8 cellular contexts compared by ENCODE assay signal in genomic region chr15:67098768-67099282, GRCh38. TPM values are rescaled to one million over a fixed set of nuclear protein-coding genes. Genes with fewer than 3 reads are reported as not detected.
DNase-seq lines count a peak whose midpoint lies in the region; ATAC-seq, FAIRE-seq and TF ChIP-seq lines count a peak whose summit lies in the region.

No MANE protein-coding gene starts in this region.

- TF ChIP-seq EP300 in A549 (IDR thresholded peaks at IDR 0.05): no peak

- TF ChIP-seq POLR2A in A549 (IDR thresholded peaks at IDR 0.05; ENCODE audit: low read length): no peak

- H4K20me1 ChIP-seq in mammary epithelial cell (ENCODE audit: insufficient read depth, low read length): no peaks in the 10 kb centered on the region

- dilution Hi-C loops in mammary epithelial cell (cut with HindIII; ENCODE audit: low sequenced_read_pairs): loop anchor here (5.0 kb wide), 2 partner anchors 77 to 83 kb away; no protein-coding TSS in a partner anchor

- no peak for FAIRE-seq in A549 (lab: Jason Lieb, UNC)

- H3K36me3 ChIP-seq in KOPT-K1 (ENCODE audit: insufficient read depth, low read length): no peaks in the 10 kb centered on the region
- peaks cover 17% of the 10 kb centered on the region for H3K36me3 ChIP-seq in mammary epithelial cell (ENCODE audit: insufficient read depth, low read length)
- peaks cover 6% of the 10 kb centered on the region for H3K36me3 ChIP-seq in muscle layer of colon (ENCODE audit: insufficient read depth, low read length)

- peak overlapping the region; percentile 2 for H3K9ac ChIP-seq in mammary epithelial cell (ENCODE audit: insufficient read depth, low read length)
- peak overlapping the region; percentile 14 for H3K9ac ChIP-seq in muscle layer of colon (ENCODE audit: low read length)

- no peak for DNase-seq in A549 (ENCODE audit: low read depth in 1 of 2, low spot score in 1 of 2)
- DNase-seq in mammary epithelial cell: no peak
- DNase-seq in MV-4-11 (lab: John Stamatoyannopoulos, UW): no peak
- DNase-seq in NCI-H1417 (lab: John Stamatoyannopoulos, UW): no peak
- no peak for DNase-seq in iPS-NIHi7 (ENCODE audit: extremely low spot score)

- H3K4me2 ChIP-seq in A549 (peak overlapping the region; percentile 51), mammary epithelial cell (ENCODE audit: insufficient read depth, low read depth, low read length) (peak overlapping the region; percentile 13)

- no peaks in the 10 kb centered on the region for H3K9me3 ChIP-seq in A549
- no peaks in the 10 kb centered on the region for H3K9me3 ChIP-seq in KOPT-K1 (ENCODE audit: insufficient read depth, low read length, poor library complexity, severe bottlenecking)
- H3K9me3 ChIP-seq in mammary epithelial cell (replicated peaks; ENCODE audit: insufficient read depth, low read length): no peaks in the 10 kb centered on the region
- no peaks in the 10 kb centered on the region for H3K9me3 ChIP-seq in muscle layer of colon (ENCODE audit: low read length)

- TF ChIP-seq CTCF in A549 (IDR thresholded peaks at IDR 0.05): no peak
- TF ChIP-seq CTCF in mammary epithelial cell (conservative IDR thresholded peaks at IDR 0.05 in 1 of 2, IDR thresholded peaks at IDR 0.05 in 1 of 2; ENCODE audit: extremely low read depth in 1 of 2, insufficient read depth in 1 of 2, low read depth in 1 of 2, low read length in 2 of 2): no peak

- H3K4me3 ChIP-seq in A549 (no peak overlapping the region), mammary epithelial cell (replicated peaks in 1 of 3; ENCODE audit: insufficient read depth in 1 of 3, low read depth in 2 of 3, low read length in 3 of 3) (no peak overlapping the region), muscle layer of colon (ENCODE audit: low read depth in 1 of 2, low read length in 2 of 2) (no peak overlapping the region)

- H3K4me1 ChIP-seq in A549 (peaks cover 99% of the 10 kb centered on the region), mammary epithelial cell (ENCODE audit: insufficient read depth, low read length) (peaks cover 44% of the 10 kb centered on the region), muscle layer of colon (ENCODE audit: insufficient read depth, low read length) (peaks cover 45% of the 10 kb centered on the region)

- 80% methylated on average over 8 of the region's 8 CpGs for WGBS in A549 (ENCODE audit: missing lambda C conversion rate)
- 88% methylated on average over 5 of the region's 8 CpGs for WGBS in mammary epithelial cell (ENCODE audit: low coverage, missing lambda C conversion rate)

- CTCF ChIA-PET in A549 (lab: Yijun Ruan, JAX) (interaction anchor here (0.8 kb wide), 1 partner anchor 18 kb away, joined by 3 read pairs; no protein-coding TSS in a partner anchor), mammary epithelial cell (lab: Charles Lee; ENCODE audit: low non-redundant PET) (no interaction called here)

- H3K27ac ChIP-seq in A549 (peak overlapping the region; percentile 64 to 84), KOPT-K1 (ENCODE audit: low read depth, low read length, poor library complexity, severe bottlenecking) (peak overlapping the region; percentile 79), mammary epithelial cell (ENCODE audit: insufficient read depth, low read depth, low read length) (peak overlapping the region; percentile 43), muscle layer of colon (ENCODE audit: low read depth, low read length) (peak overlapping the region; percentile 12)

- POLR2A ChIA-PET in A549 (lab: Yijun Ruan, JAX): no interaction called here

- BruUV-seq in mammary epithelial cell (replicated peaks; lab: Mats Ljungman, UMichigan): no TSS peak

- no peak overlapping the region for H2AFZ ChIP-seq in mammary epithelial cell (ENCODE audit: low read depth, low read length)

- peaks cover 94% of the 10 kb centered on the region for H3K79me2 ChIP-seq in mammary epithelial cell (ENCODE audit: insufficient read depth, low read length)

- in situ Hi-C loops in mammary epithelial cell (cut with MboI; ENCODE audit: low sequenced_read_pairs in 2 of 2): no loop called here

- peak in 1 of 2 experiments; percentile 12; a peak in 3 of 6 replicates for ATAC-seq in A549
- ATAC-seq in HG02571 (IDR thresholded peaks at IDR 0.05; ENCODE audit: unreplicated experiment): no peak

- TF ChIP-seq RAD21 in A549 (conservative IDR thresholded peaks at IDR 0.05 in 1 of 2, IDR thresholded peaks at IDR 0.05 in 1 of 2): no peak

- intact Hi-C loops in mammary epithelial cell (cut with micrococcal nuclease): no loop called here

- H3K27me3 ChIP-seq in mammary epithelial cell (ENCODE audit: insufficient read depth, low read length): no peaks in the 10 kb centered on the region
- H3K27me3 ChIP-seq in muscle layer of colon (ENCODE audit: control insufficient read depth in 1 of 2, insufficient read depth in 2 of 2, low read length in 2 of 2): no peaks in the 10 kb centered on the region

TF ChIP-seq in A549, 52 proteins besides CTCF, POLR2A, EP300 and RAD21:
- TF ChIP-seq, protein P1, sequence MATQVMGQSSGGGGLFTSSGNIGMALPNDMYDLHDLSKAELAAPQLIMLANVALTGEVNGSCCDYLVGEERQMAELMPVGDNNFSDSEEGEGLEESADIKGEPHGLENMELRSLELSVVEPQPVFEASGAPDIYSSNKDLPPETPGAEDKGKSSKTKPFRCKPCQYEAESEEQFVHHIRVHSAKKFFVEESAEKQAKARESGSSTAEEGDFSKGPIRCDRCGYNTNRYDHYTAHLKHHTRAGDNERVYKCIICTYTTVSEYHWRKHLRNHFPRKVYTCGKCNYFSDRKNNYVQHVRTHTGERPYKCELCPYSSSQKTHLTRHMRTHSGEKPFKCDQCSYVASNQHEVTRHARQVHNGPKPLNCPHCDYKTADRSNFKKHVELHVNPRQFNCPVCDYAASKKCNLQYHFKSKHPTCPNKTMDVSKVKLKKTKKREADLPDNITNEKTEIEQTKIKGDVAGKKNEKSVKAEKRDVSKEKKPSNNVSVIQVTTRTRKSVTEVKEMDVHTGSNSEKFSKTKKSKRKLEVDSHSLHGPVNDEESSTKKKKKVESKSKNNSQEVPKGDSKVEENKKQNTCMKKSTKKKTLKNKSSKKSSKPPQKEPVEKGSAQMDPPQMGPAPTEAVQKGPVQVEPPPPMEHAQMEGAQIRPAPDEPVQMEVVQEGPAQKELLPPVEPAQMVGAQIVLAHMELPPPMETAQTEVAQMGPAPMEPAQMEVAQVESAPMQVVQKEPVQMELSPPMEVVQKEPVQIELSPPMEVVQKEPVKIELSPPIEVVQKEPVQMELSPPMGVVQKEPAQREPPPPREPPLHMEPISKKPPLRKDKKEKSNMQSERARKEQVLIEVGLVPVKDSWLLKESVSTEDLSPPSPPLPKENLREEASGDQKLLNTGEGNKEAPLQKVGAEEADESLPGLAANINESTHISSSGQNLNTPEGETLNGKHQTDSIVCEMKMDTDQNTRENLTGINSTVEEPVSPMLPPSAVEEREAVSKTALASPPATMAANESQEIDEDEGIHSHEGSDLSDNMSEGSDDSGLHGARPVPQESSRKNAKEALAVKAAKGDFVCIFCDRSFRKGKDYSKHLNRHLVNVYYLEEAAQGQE (IDR thresholded peaks at IDR 0.05): no peak
- TF ChIP-seq JUN (IDR thresholded peaks at IDR 0.05) (no peak), NR3C1 (IDR thresholded peaks at IDR 0.05) (no peak), HDAC2 (IDR thresholded peaks at IDR 0.05) (no peak), GATA3 (IDR thresholded peaks at IDR 0.05; ENCODE audit: borderline replicate concordance) (no peak), MAZ (IDR thresholded peaks at IDR 0.05; ENCODE audit: borderline replicate concordance, low read depth, low read length) (no peak), ZFP36 (IDR thresholded peaks at IDR 0.05; ENCODE audit: borderline replicate concordance, partially characterized antibody) (no peak), TFCP2L1 (CRISPR knock-in tag; IDR thresholded peaks at IDR 0.05) (no peak), SREBF2 (IDR thresholded peaks at IDR 0.05) (no peak), CHD4 (IDR thresholded peaks at IDR 0.05; ENCODE audit: borderline replicate concordance) (no peak), CBX2 (IDR thresholded peaks at IDR 0.05; ENCODE audit: borderline replicate concordance, low read depth) (no peak)
- TF ChIP-seq, protein P2, sequence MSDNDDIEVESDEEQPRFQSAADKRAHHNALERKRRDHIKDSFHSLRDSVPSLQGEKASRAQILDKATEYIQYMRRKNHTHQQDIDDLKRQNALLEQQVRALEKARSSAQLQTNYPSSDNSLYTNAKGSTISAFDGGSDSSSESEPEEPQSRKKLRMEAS (IDR thresholded peaks at IDR 0.05): no peak
- TF ChIP-seq, protein P3, sequence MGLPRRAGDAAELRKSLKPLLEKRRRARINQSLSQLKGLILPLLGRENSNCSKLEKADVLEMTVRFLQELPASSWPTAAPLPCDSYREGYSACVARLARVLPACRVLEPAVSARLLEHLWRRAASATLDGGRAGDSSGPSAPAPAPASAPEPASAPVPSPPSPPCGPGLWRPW (IDR thresholded peaks at IDR 0.05): no peak

RNA-seq across cellular contexts. Expression of gene SMAD3, which starts 33.4 kb away (rescaled TPM):
- polyA plus RNA-seq in A549 (2011; rRNA removed): 77.2 and 101 TPM in 2 replicates
- 116 and 161 TPM in 2 replicates for polyA plus RNA-seq in A549 (2012; cell fraction: cytosol; rRNA removed)
- polyA plus RNA-seq in A549 (2012; cell fraction: nucleus; rRNA removed): 256 and 267 TPM in 2 replicates
- 74.6 to 106 TPM (median 93.4 TPM) in 3 replicates for polyA plus RNA-seq in A549 (2017; fragmentation: RNase III; extraction: RNeasy Plus Mini Kit Qiagen cat#74134 plus additional on column Dnase treatment)
- polyA minus RNA-seq in A549 (2011; rRNA and poly(A)+ RNA removed): 138 and 158 TPM in 2 replicates
- 10 to 100 TPM in 1 of 2 donors, 1 to 10 TPM in 1; 8.7 to 41.0 TPM for total RNA-seq in mammary epithelial cell
- polyA plus RNA-seq in mammary epithelial cell: 29.2 TPM
- 60.6 TPM for polyA minus RNA-seq in mammary epithelial cell

Comparison
In these comparisons a context has a peak if more than half of its experiments do, and no peak if none do; other contexts are left out.
1. H3K27ac ChIP-seq: peak in every context shown above with its lines; median percentile 79 in KOPT-K1; 74 in A549; 43 in mammary epithelial cell; 12 in muscle layer of colon.